In the genomic region with DNA sequence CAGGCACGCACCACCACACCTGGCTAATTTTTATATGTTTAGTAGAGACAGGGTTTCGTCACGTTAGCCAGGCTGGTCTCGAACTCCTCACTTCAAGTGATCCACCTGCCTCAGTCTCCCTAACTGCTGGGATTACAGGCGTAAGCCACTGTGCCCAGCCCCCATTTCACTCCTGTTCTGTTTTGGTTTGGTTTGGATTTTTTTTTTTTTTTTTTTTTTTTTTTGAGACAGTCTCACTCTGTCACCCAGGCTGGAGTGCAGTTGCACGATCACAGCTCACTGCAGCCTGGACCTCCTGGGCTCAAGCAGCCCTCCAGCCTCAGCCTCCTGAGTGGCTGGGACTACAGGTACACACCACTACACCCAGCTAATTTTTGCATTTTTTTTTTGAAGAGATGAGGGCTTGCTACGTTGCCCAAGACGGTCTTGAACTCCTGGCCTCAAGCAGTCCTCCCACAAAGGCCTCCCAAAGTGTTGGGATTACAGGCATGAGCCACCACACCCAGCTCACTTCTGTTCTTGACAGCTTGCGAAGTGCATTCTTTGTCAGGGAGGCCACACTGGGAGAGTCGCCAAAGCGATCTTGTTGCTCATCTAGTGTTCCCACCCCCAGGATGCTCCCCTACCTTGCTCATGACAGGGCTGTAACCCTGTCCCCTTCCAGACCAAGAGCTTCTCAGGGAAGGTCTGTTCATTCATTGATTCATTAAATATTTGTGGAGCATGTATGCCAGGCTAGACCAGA, we compare ENCODE assay signal across 33 cellular contexts.
A peak's percentile ranks its signal among the peaks of the same experiment; 100 is the strongest.
DNase-seq lines count a peak whose midpoint lies in the region; ATAC-seq and TF ChIP-seq lines count a peak whose summit lies in the region.
"Had no signal": no experiment of that assay in that cellular context is flagged by ENCODE, and none has a peak within 500 bp of the region (broad histone marks: within the 10 kb centered on the region; RNA-seq: fewer than 3 reads in every experiment).

No MANE protein-coding gene starts in this region.

- no peaks in the 10 kb centered on the region for H3K9me3 Mint-ChIP-seq in MCF 10A (ENCODE audit: unreplicated experiment)
- H3K9me3 Mint-ChIP-seq in dendritic cell treated with granulocyte-macrophage colony-stimulating factor and Interleukin-4, amounts not matched to agents 40 ng/mL and 50 ng/mL, for 4 days = no peaks in the 10 kb centered on the region
- no peaks in the 10 kb centered on the region for H3K9me3 Mint-ChIP-seq in activated T-helper 17 cell treated with anti-CD3 and anti-CD28 coated beads, Interleukin-2, amount 50 U/mL, for 72 hours
- no peaks in the 10 kb centered on the region for H3K9me3 Mint-ChIP-seq in activated CD4-positive, alpha-beta T cell treated with anti-CD3 and anti-CD28 coated beads, Interleukin-2, amount 10 ng/mL, durations not matched to agents 7 days and 5 days
- H3K9me3 Mint-ChIP-seq: activated CD4-positive, alpha-beta memory T cell treated with anti-CD3 and anti-CD28 coated beads, Interleukin-2, amount 10 ng/mL, durations not matched to agents 7 days and 5 days; activated naive CD4-positive, alpha-beta T cell treated with anti-CD3 and anti-CD28 coated beads, Interleukin-2, amount 50 U/mL, for 24 hours; activated T-helper 2 cell treated with anti-CD3 and anti-CD28 coated beads, Interferon-gamma antibody, Interleukin-2, Interleukin-4, amounts not matched to agents 10 μg/mL and 5 μg/mL and 100 μg/mL, durations not matched to agents 14 hours and 24 hours and 36 hours; effector memory CD8-positive, alpha-beta T cell; neural crest cell; T-helper 1 cell treated with Interleukin-12 subunit alpha and Interleukin-12 subunit beta and Interleukin-4 antibody, amounts not matched to agents 30 μg/mL and 1 μg/mL, for 36 hours; type B pancreatic cell had no signal

- intact Hi-C loops in MCF 10A (cut with micrococcal nuclease) (no loop called here), mammary epithelial cell (cut with micrococcal nuclease) (no loop called here)
- intact Hi-C loops in dendritic cell treated with granulocyte-macrophage colony-stimulating factor and Interleukin-4, amounts not matched to agents 40 ng/mL and 50 ng/mL, for 4 days (cut with micrococcal nuclease) = no loop called here

- POLR2A ChIA-PET in MCF 10A (lab: Yijun Ruan, JAX) = interaction anchor here (0.6 to 1.0 kb wide), 2 partner anchors 10 to 19 kb away, joined by 3 read pairs; no protein-coding TSS in a partner anchor
- POLR2A ChIA-PET in activated CD4-positive, alpha-beta T cell treated with anti-CD3 and anti-CD28 coated beads, Interleukin-2, amount 10 ng/mL, durations not matched to agents 7 days and 5 days (lab: Charles Lee) = no interaction called here

- TF ChIP-seq CTCF in MCF 10A (IDR thresholded peaks at IDR 0.05; ENCODE audit: unreplicated experiment) (no peak), mammary epithelial cell (conservative IDR thresholded peaks at IDR 0.05 in 1 of 2, IDR thresholded peaks at IDR 0.05 in 1 of 2; ENCODE audit: extremely low read depth in 1 of 2, insufficient read depth in 1 of 2, low read depth in 1 of 2, low read length in 2 of 2) (no peak)

- H3K36me3 ChIP-seq in mammary epithelial cell (ENCODE audit: insufficient read depth, low read length) = no peaks in the 10 kb centered on the region
- H3K36me3 ChIP-seq: breast epithelium, ovary had no signal

- no TSS peak for BruUV-seq in MCF 10A (replicated peaks; lab: Mats Ljungman, UMichigan)
- BruUV-seq in mammary epithelial cell (replicated peaks; lab: Mats Ljungman, UMichigan) = no TSS peak

- CTCF ChIA-PET in MCF 10A (lab: Yijun Ruan, JAX) (no interaction called here), mammary epithelial cell (lab: Charles Lee; ENCODE audit: low non-redundant PET) (no interaction called here)
- CTCF ChIA-PET in activated CD4-positive, alpha-beta T cell treated with anti-CD3 and anti-CD28 coated beads, Interleukin-2, amount 10 ng/mL, durations not matched to agents 7 days and 5 days (lab: Charles Lee) = no interaction called here

- no peak overlapping the region for H3K27ac Mint-ChIP-seq in MCF 10A (ENCODE audit: low read depth, unreplicated experiment)
- peak overlapping the region; percentile 46 for H3K27ac Mint-ChIP-seq in dendritic cell treated with granulocyte-macrophage colony-stimulating factor and Interleukin-4, amounts not matched to agents 40 ng/mL and 50 ng/mL, for 4 days
- H3K27ac Mint-ChIP-seq in activated T-helper 17 cell treated with anti-CD3 and anti-CD28 coated beads, Interleukin-2, amount 50 U/mL, for 72 hours = no peak overlapping the region
- no peak overlapping the region for H3K27ac Mint-ChIP-seq in activated CD4-positive, alpha-beta T cell treated with anti-CD3 and anti-CD28 coated beads, Interleukin-2, amount 10 ng/mL, durations not matched to agents 7 days and 5 days
- H3K27ac Mint-ChIP-seq: activated CD4-positive, alpha-beta memory T cell treated with anti-CD3 and anti-CD28 coated beads, Interleukin-2, amount 10 ng/mL, durations not matched to agents 7 days and 5 days; activated naive CD4-positive, alpha-beta T cell treated with anti-CD3 and anti-CD28 coated beads, Interleukin-2, amount 50 U/mL, for 24 hours; activated T-helper 2 cell treated with anti-CD3 and anti-CD28 coated beads, Interferon-gamma antibody, Interleukin-2, Interleukin-4, amounts not matched to agents 10 μg/mL and 5 μg/mL and 100 μg/mL, durations not matched to agents 14 hours and 24 hours and 36 hours; effector memory CD8-positive, alpha-beta T cell; T-helper 1 cell treated with Interleukin-12 subunit alpha and Interleukin-12 subunit beta and Interleukin-4 antibody, amounts not matched to agents 30 μg/mL and 1 μg/mL, for 36 hours; type B pancreatic cell had no signal

- H3K9ac ChIP-seq in mammary epithelial cell (ENCODE audit: insufficient read depth, low read length) = no peak overlapping the region

- peaks cover 15% of the 10 kb centered on the region for H3K4me1 Mint-ChIP-seq in MCF 10A (ENCODE audit: insufficient read depth, unreplicated experiment)
- H3K4me1 Mint-ChIP-seq in dendritic cell treated with granulocyte-macrophage colony-stimulating factor and Interleukin-4, amounts not matched to agents 40 ng/mL and 50 ng/mL, for 4 days (ENCODE audit: low read depth) = peaks cover 41% of the 10 kb centered on the region
- no peaks in the 10 kb centered on the region for H3K4me1 Mint-ChIP-seq in activated T-helper 17 cell treated with anti-CD3 and anti-CD28 coated beads, Interleukin-2, amount 50 U/mL, for 72 hours
- no peaks in the 10 kb centered on the region for H3K4me1 Mint-ChIP-seq in activated CD4-positive, alpha-beta T cell treated with anti-CD3 and anti-CD28 coated beads, Interleukin-2, amount 10 ng/mL, durations not matched to agents 7 days and 5 days
- H3K4me1 Mint-ChIP-seq: activated CD4-positive, alpha-beta memory T cell treated with anti-CD3 and anti-CD28 coated beads, Interleukin-2, amount 10 ng/mL, durations not matched to agents 7 days and 5 days had no signal

- H2AFZ ChIP-seq in mammary epithelial cell (ENCODE audit: low read depth, low read length) = no peak overlapping the region
- H2AFZ ChIP-seq: PC-9 had no signal

- in situ Hi-C loops in mammary epithelial cell (cut with MboI; ENCODE audit: low sequenced_read_pairs in 2 of 2) = no loop called here

- no peak overlapping the region for H3K4me3 ChIP-seq in mammary epithelial cell (replicated peaks in 1 of 3; ENCODE audit: insufficient read depth in 1 of 3, low read depth in 2 of 3, low read length in 3 of 3)
- H3K4me3 ChIP-seq: breast epithelium, left lung, ovary, PC-9, smooth muscle cell had no signal

- peak; percentile 9 for DNase-seq in MCF 10A (ENCODE audit: unreplicated experiment)
- DNase-seq in mammary epithelial cell = no peak
- DNase-seq in NCI-H226 = peak; percentile 7
- DNase-seq in 8988T = no peak
- no peak for DNase-seq in mesenteric fat pad (ENCODE audit: low spot score)
- DNase-seq in activated CD4-positive, alpha-beta T cell treated with anti-CD3 and anti-CD28 coated beads, Interleukin-2, amount 10 ng/mL, durations not matched to agents 7 days and 5 days = no peak
- DNase-seq: activated CD4-positive, alpha-beta memory T cell treated with anti-CD3 and anti-CD28 coated beads, Interleukin-2, amount 10 ng/mL, durations not matched to agents 7 days and 5 days; activated CD4-positive, alpha-beta T cell treated with anti-CD3 and anti-CD28 coated beads for 1 hour; activated CD8-positive, alpha-beta memory T cell treated with anti-CD3 and anti-CD28 coated beads, Interleukin-2, amount 50 U/mL, for 4 hours; amniotic stem cell; CD4-positive, alpha-beta memory T cell; effector memory CD8-positive, alpha-beta T cell; islet precursor cell; Kasumi-1; mesenchymal stem cell; NCI-H1436 treated with DMSO at 0.1 percent for 48 hours; NCI-H510A; PC-9; retina; stimulated activated naive CD4-positive, alpha-beta T cell had no signal

- WGBS in mammary epithelial cell (ENCODE audit: low coverage, missing lambda C conversion rate) = 95% methylated on average over 11 of the region's 11 CpGs

- H3K4me2 ChIP-seq in mammary epithelial cell (ENCODE audit: insufficient read depth, low read depth, low read length) = no peak overlapping the region
- H3K4me2 ChIP-seq: PC-9 had no signal

- H3K4me3 Mint-ChIP-seq in MCF 10A (ENCODE audit: unreplicated experiment) = no peak overlapping the region
- no peak overlapping the region for H3K4me3 Mint-ChIP-seq in dendritic cell treated with granulocyte-macrophage colony-stimulating factor and Interleukin-4, amounts not matched to agents 40 ng/mL and 50 ng/mL, for 4 days
- no peak overlapping the region for H3K4me3 Mint-ChIP-seq in activated T-helper 17 cell treated with anti-CD3 and anti-CD28 coated beads, Interleukin-2, amount 50 U/mL, for 72 hours
- no peak overlapping the region for H3K4me3 Mint-ChIP-seq in activated CD4-positive, alpha-beta T cell treated with anti-CD3 and anti-CD28 coated beads, Interleukin-2, amount 10 ng/mL, durations not matched to agents 7 days and 5 days
- H3K4me3 Mint-ChIP-seq: activated CD4-positive, alpha-beta memory T cell treated with anti-CD3 and anti-CD28 coated beads, Interleukin-2, amount 10 ng/mL, durations not matched to agents 7 days and 5 days; activated naive CD4-positive, alpha-beta T cell treated with anti-CD3 and anti-CD28 coated beads, Interleukin-2, amount 50 U/mL, for 24 hours; CD4-positive, alpha-beta memory T cell; effector memory CD8-positive, alpha-beta T cell; neural crest cell; T-helper 1 cell treated with Interleukin-12 subunit alpha and Interleukin-12 subunit beta and Interleukin-4 antibody, amounts not matched to agents 30 μg/mL and 1 μg/mL, for 36 hours; type B pancreatic cell had no signal

- H3K27me3 ChIP-seq in mammary epithelial cell (ENCODE audit: insufficient read depth, low read length) = no peaks in the 10 kb centered on the region
- H3K27me3 ChIP-seq: breast epithelium, left lung, ovary had no signal

- no peaks in the 10 kb centered on the region for H4K20me1 ChIP-seq in mammary epithelial cell (ENCODE audit: insufficient read depth, low read length)

- H3K4me1 ChIP-seq in mammary epithelial cell (ENCODE audit: insufficient read depth, low read length) = peaks cover 14% of the 10 kb centered on the region
- H3K4me1 ChIP-seq: breast epithelium had no signal

- H3K27ac ChIP-seq in mammary epithelial cell (ENCODE audit: insufficient read depth, low read depth, low read length) = no peak overlapping the region
- H3K27ac ChIP-seq: breast epithelium, left lung, ovary, PC-9 had no signal

- no peaks in the 10 kb centered on the region for H3K27me3 Mint-ChIP-seq in MCF 10A (ENCODE audit: insufficient read depth, unreplicated experiment)
- H3K27me3 Mint-ChIP-seq in dendritic cell treated with granulocyte-macrophage colony-stimulating factor and Interleukin-4, amounts not matched to agents 40 ng/mL and 50 ng/mL, for 4 days = no peaks in the 10 kb centered on the region
- no peaks in the 10 kb centered on the region for H3K27me3 Mint-ChIP-seq in activated T-helper 17 cell treated with anti-CD3 and anti-CD28 coated beads, Interleukin-2, amount 50 U/mL, for 72 hours
- no peaks in the 10 kb centered on the region for H3K27me3 Mint-ChIP-seq in activated CD4-positive, alpha-beta T cell treated with anti-CD3 and anti-CD28 coated beads, Interleukin-2, amount 10 ng/mL, durations not matched to agents 7 days and 5 days
- H3K27me3 Mint-ChIP-seq: activated CD4-positive, alpha-beta memory T cell treated with anti-CD3 and anti-CD28 coated beads, Interleukin-2, amount 10 ng/mL, durations not matched to agents 7 days and 5 days; activated naive CD4-positive, alpha-beta T cell treated with anti-CD3 and anti-CD28 coated beads, Interleukin-2, amount 50 U/mL, for 24 hours; CD4-positive, alpha-beta memory T cell; effector memory CD8-positive, alpha-beta T cell; type B pancreatic cell had no signal

- peaks cover 10% of the 10 kb centered on the region for H3K36me3 Mint-ChIP-seq in MCF 10A (ENCODE audit: insufficient read depth, unreplicated experiment)
- peaks cover 27% of the 10 kb centered on the region for H3K36me3 Mint-ChIP-seq in dendritic cell treated with granulocyte-macrophage colony-stimulating factor and Interleukin-4, amounts not matched to agents 40 ng/mL and 50 ng/mL, for 4 days (ENCODE audit: low read depth)
- H3K36me3 Mint-ChIP-seq in activated T-helper 17 cell treated with anti-CD3 and anti-CD28 coated beads, Interleukin-2, amount 50 U/mL, for 72 hours (ENCODE audit: low read depth) = peaks cover 4% of the 10 kb centered on the region
- H3K36me3 Mint-ChIP-seq in activated CD4-positive, alpha-beta T cell treated with anti-CD3 and anti-CD28 coated beads, Interleukin-2, amount 10 ng/mL, durations not matched to agents 7 days and 5 days (ENCODE audit: low read depth) = no peaks in the 10 kb centered on the region
- H3K36me3 Mint-ChIP-seq: type B pancreatic cell had no signal

- H3K9me3 ChIP-seq in mammary epithelial cell (replicated peaks; ENCODE audit: insufficient read depth, low read length) = no peaks in the 10 kb centered on the region
- H3K9me3 ChIP-seq: breast epithelium, left lung, ovary, SK-N-SH had no signal

- H3K79me2 ChIP-seq in mammary epithelial cell (ENCODE audit: insufficient read depth, low read length) = no peaks in the 10 kb centered on the region

- dilution Hi-C loops in mammary epithelial cell (cut with HindIII; ENCODE audit: low sequenced_read_pairs) = loop anchor here (5.0 kb wide), 3 partner anchors 39 to 81 kb away; no protein-coding TSS in a partner anchor

- no peak for ATAC-seq in activated T-helper 17 cell treated with anti-CD3 and anti-CD28 coated beads, Interleukin-2, amount 50 U/mL, for 72 hours (replicated peaks)
- ATAC-seq: effector memory CD8-positive, alpha-beta T cell; HepG2 had no signal

Comparison
In these comparisons a context has a peak if more than half of its experiments do, and no peak if none do; other contexts are left out.
1. DNase-seq: peak in MCF 10A (single experiment) and NCI-H226 (single experiment); none in mammary epithelial cell (single experiment), 8988T (single experiment), mesenteric fat pad (single experiment) and activated CD4-positive, alpha-beta T cell treated with anti-CD3 and anti-CD28 coated beads, Interleukin-2, amount 10 ng/mL, durations not matched to agents 7 days and 5 days (single experiment).